8 cellular contexts compared by ENCODE assay signal in genomic region chr1:3900150-3900968, GRCh38. TPM values are rescaled to one million over a fixed set of nuclear protein-coding genes. Genes with fewer than 3 reads are reported as not detected.
A peak's percentile ranks its signal among the peaks of the same experiment; 100 is the strongest.
DNase-seq lines count a peak whose midpoint lies in the region; ATAC-seq lines count a peak whose summit lies in the region.

TSS of gene C1orf174 (minus strand) at chr1:3900272. CDS start at chr1:3900186, 86 bp downstream.

- peaks cover 0 to 21% (median 13%) of the 10 kb centered on the region in 8 donors for H3K9me3 Mint-ChIP-seq in CD4-positive, alpha-beta memory T cell
- H3K9me3 Mint-ChIP-seq in effector memory CD8-positive, alpha-beta T cell: peaks cover 0 to 2% of the 10 kb centered on the region in 2 donors

- peaks cover 19 to 28% of the 10 kb centered on the region in 2 donors for H3K36me3 Mint-ChIP-seq in CD4-positive, alpha-beta memory T cell
- peaks cover 15% of the 10 kb centered on the region for H3K36me3 Mint-ChIP-seq in effector memory CD8-positive, alpha-beta T cell (ENCODE audit: insufficient read depth)

- peak within 1 kb of the TSS; percentile 81 for H3K27ac ChIP-seq in CD4-positive, alpha-beta memory T cell (ENCODE audit: low read depth, low read length)

- H3K27me3 ChIP-seq in CD4-positive, alpha-beta memory T cell (ENCODE audit: insufficient read depth, low read length): no peaks in the 10 kb centered on the region

- peaks cover 30 to 71% (median 42%) of the 10 kb centered on the region in 4 donors for H3K4me1 Mint-ChIP-seq in CD4-positive, alpha-beta memory T cell
- H3K4me1 Mint-ChIP-seq in effector memory CD8-positive, alpha-beta T cell (ENCODE audit: low read depth in 2 of 2): peaks cover 27 to 40% of the 10 kb centered on the region in 2 donors

- POLR2A ChIA-PET in CD4-positive, alpha-beta memory T cell (lab: Charles Lee; ENCODE audit: partially characterized antibody): interaction anchor here (1.2 to 5.3 kb wide), 7 partner anchors 10 to 125 kb away, joined by 3 to 73 read pairs (median 8); partner anchors contain the start of genes CEP104, DFFB and LRRC47

- CTCF ChIA-PET in CD4-positive, alpha-beta memory T cell (lab: Charles Lee; ENCODE audit: partially characterized antibody): interaction anchor here (1.2 to 2.3 kb wide), 2 partner anchors 10 to 38 kb away, joined by 3 to 8 read pairs; no protein-coding TSS in a partner anchor

- H3K27me3 Mint-ChIP-seq in CD4-positive, alpha-beta memory T cell: no peaks in the 10 kb centered on the region
- H3K27me3 Mint-ChIP-seq in effector memory CD8-positive, alpha-beta T cell: no peaks in the 10 kb centered on the region

- H3K4me1 ChIP-seq in CD4-positive, alpha-beta memory T cell (ENCODE audit: insufficient read depth, low read length): peaks cover 52% of the 10 kb centered on the region

- peak within 1 kb of the TSS; percentile 54 to 84 for H3K4me3 ChIP-seq in CD4-positive, alpha-beta memory T cell (ENCODE audit: low read length in 2 of 2)

- peak; percentile 60 for ATAC-seq in GM19463 (IDR thresholded peaks at IDR 0.05; ENCODE audit: unreplicated experiment)
- ATAC-seq in effector memory CD8-positive, alpha-beta T cell (replicated peaks): peak; percentile 80

- no peaks in the 10 kb centered on the region for H3K9me3 ChIP-seq in CD4-positive, alpha-beta memory T cell (ENCODE audit: control insufficient read depth in 1 of 2, low read length in 2 of 2)

- DNase-seq in CD4-positive, alpha-beta memory T cell: peak; percentile 96 to 99 (median 98)
- peak; percentile 86 for DNase-seq in HPDE6-E6E7 (ENCODE audit: extremely low spot score)
- peak; percentile 95 for DNase-seq in NOMO-1 treated with DMSO at 0.1 percent for 48 hours (lab: John Stamatoyannopoulos, UW; ENCODE audit: unreplicated experiment)
- DNase-seq in activated CD8-positive, alpha-beta memory T cell treated with anti-CD3 and anti-CD28 coated beads for 4 hours (ENCODE audit: low read depth in 2 of 2): peak; percentile 87 to 95
- peak; percentile 90 to 93 (median 91) for DNase-seq in effector memory CD8-positive, alpha-beta T cell
- peak; percentile 99 for DNase-seq in medulla oblongata (ENCODE audit: extremely low spot score)
- DNase-seq in stimulated activated CD8-positive, alpha-beta memory T cell treated with anti-CD3 and anti-CD28 coated beads, Interleukin-12 subunit alpha, Interleukin-12 subunit beta, amount 100 ng/mL, for 1 hour (ENCODE audit: low read depth): peak; percentile 90

- intact Hi-C loops in CD4-positive, alpha-beta memory T cell (cut with micrococcal nuclease): loop anchor here (1.0 kb wide), 4 partner anchors 10 to 128 kb away; partner anchors contain the start of genes CEP104, DFFB, LRRC47 and SMIM1

- H3K36me3 ChIP-seq in CD4-positive, alpha-beta memory T cell (ENCODE audit: insufficient read depth, low read length): no peaks in the 10 kb centered on the region

- H3K27ac Mint-ChIP-seq in CD4-positive, alpha-beta memory T cell: peak within 1 kb of the TSS; percentile 93 to 99 (median 96)
- H3K27ac Mint-ChIP-seq in effector memory CD8-positive, alpha-beta T cell: peak within 1 kb of the TSS; percentile 93 to 95

- peak within 1 kb of the TSS; percentile 86 to 98 (median 94) for H3K4me3 Mint-ChIP-seq in CD4-positive, alpha-beta memory T cell
- peak within 1 kb of the TSS; percentile 84 to 97 for H3K4me3 Mint-ChIP-seq in effector memory CD8-positive, alpha-beta T cell

RNA-seq across cellular contexts. Expression of gene C1orf174, which starts in this region (rescaled TPM):
- 10 to 100 TPM; 34.6 to 36.0 TPM for total RNA-seq in CD4-positive, alpha-beta memory T cell
- 10 to 100 TPM; 21.8 to 33.9 TPM for polyA plus RNA-seq in CD4-positive, alpha-beta memory T cell

Comparison
In these comparisons a context has a peak if more than half of its experiments do, and no peak if none do; other contexts are left out.
1. Peak in every context shown above with its lines: DNase-seq, ATAC-seq, H3K4me3 ChIP-seq and H3K27ac ChIP-seq.